Comparison of ENCODE assay signal across 1 cellular context in the genomic region with DNA sequence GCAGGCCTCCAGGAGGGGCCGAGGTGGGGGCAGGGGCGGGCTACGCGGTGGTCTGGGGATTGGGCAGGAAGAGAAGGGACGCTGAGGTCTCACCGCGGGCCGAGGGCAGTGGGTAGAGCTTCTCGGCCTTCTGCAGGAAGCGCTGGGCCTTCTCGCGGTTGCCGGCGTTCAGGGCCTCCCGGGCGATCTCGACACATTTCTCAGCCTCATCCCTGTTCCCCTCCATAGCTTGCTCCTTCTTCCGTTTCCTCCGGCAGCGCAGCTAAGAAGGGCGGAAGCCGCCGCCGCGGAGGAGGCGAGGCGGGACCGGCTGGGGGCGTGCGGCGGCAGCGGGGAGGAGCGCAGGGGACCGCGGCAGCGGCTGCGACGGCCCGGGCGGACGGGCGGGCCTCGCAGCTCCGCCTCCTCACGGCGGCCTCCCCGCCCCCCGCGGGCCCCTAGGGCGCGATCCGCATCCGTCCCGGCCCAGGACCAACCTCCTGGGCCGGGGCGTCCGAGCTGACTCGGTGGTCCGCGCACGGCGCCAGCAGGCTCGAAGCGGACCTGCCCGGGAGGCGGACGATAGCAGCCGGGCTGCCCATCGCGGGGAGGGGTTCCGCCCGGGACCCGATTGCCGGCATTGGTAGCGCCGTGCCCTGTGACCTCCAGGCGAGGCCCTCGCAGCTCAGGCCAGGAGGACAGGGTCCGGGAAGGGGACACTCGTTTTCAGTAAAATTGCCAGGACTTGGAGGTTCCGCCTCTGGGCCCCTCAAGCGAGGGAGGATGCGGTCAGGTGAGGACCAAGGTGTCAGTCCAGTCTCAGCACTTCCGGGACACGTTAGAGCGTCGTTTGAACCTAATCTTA.
A peak's percentile ranks its signal among the peaks of the same experiment; 100 is the strongest.
TF ChIP-seq lines count a peak whose summit lies in the region.

A gene (minus strand): TSS at position 273 of the 844 bp plus-strand sequence. CDS start 47 bp downstream, at position 226.

TF ChIP-seq in K562, 482 proteins besides CTCF, POLR2A, EP300 and RAD21 (continued from another document and continues in another):
- TF ChIP-seq, protein P1, sequence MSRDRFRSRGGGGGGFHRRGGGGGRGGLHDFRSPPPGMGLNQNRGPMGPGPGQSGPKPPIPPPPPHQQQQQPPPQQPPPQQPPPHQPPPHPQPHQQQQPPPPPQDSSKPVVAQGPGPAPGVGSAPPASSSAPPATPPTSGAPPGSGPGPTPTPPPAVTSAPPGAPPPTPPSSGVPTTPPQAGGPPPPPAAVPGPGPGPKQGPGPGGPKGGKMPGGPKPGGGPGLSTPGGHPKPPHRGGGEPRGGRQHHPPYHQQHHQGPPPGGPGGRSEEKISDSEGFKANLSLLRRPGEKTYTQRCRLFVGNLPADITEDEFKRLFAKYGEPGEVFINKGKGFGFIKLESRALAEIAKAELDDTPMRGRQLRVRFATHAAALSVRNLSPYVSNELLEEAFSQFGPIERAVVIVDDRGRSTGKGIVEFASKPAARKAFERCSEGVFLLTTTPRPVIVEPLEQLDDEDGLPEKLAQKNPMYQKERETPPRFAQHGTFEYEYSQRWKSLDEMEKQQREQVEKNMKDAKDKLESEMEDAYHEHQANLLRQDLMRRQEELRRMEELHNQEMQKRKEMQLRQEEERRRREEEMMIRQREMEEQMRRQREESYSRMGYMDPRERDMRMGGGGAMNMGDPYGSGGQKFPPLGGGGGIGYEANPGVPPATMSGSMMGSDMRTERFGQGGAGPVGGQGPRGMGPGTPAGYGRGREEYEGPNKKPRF (IDR thresholded peaks at IDR 0.05; ENCODE audit: low read depth, low read length): no peak
- no peak for TF ChIP-seq SAFB (IDR thresholded peaks at IDR 0.05; ENCODE audit: borderline replicate concordance, low read depth, low read length)
- no peak for TF ChIP-seq ZC3H4 (CRISPR knock-in tag; IDR thresholded peaks at IDR 0.05; ENCODE audit: borderline replicate concordance)
- TF ChIP-seq ZNF780A (CRISPR knock-in tag; IDR thresholded peaks at IDR 0.05): peak; percentile 65; the same call in 1 of the 2 replicates
- no peak for TF ChIP-seq SMARCB1 (IDR thresholded peaks at IDR 0.05; ENCODE audit: insufficient read length, low read depth)
- no peak for TF ChIP-seq ZBTB1 (CRISPR knock-in tag; IDR thresholded peaks at IDR 0.05; ENCODE audit: borderline replicate concordance, low read depth)
- no peak for TF ChIP-seq RAD51 (IDR thresholded peaks at IDR 0.05; ENCODE audit: borderline replicate concordance, low read depth)
- TF ChIP-seq CHCHD3 (CRISPR knock-in tag; IDR thresholded peaks at IDR 0.05): no peak
- TF ChIP-seq MCM2 (IDR thresholded peaks at IDR 0.05; ENCODE audit: low read depth): no peak
- TF ChIP-seq MXI1 (IDR thresholded peaks at IDR 0.05; ENCODE audit: low read depth, low read length): no peak
- no peak for TF ChIP-seq ZNF79 (CRISPR knock-in tag; IDR thresholded peaks at IDR 0.05; ENCODE audit: low read depth)
- TF ChIP-seq TAL1 (IDR thresholded peaks at IDR 0.05): no peak
- no peak for TF ChIP-seq BCL6 (CRISPR knock-in tag; IDR thresholded peaks at IDR 0.05)
- TF ChIP-seq ZNF184 (CRISPR knock-in tag; IDR thresholded peaks at IDR 0.05): no peak
- no peak for TF ChIP-seq ZNF561 (CRISPR knock-in tag; conservative IDR thresholded peaks at IDR 0.05)
- TF ChIP-seq, protein P2, sequence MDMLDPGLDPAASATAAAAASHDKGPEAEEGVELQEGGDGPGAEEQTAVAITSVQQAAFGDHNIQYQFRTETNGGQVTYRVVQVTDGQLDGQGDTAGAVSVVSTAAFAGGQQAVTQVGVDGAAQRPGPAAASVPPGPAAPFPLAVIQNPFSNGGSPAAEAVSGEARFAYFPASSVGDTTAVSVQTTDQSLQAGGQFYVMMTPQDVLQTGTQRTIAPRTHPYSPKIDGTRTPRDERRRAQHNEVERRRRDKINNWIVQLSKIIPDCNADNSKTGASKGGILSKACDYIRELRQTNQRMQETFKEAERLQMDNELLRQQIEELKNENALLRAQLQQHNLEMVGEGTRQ (CRISPR knock-in tag; IDR thresholded peaks at IDR 0.05): 0 out of 2 replicates have a peak, but pooled peaks have one; percentile 4
- peak; percentile 51; the same call in 1 of the 2 replicates for TF ChIP-seq KLF1 (tag; IDR thresholded peaks at IDR 0.05)
- TF ChIP-seq POLR2AphosphoS2 (IDR thresholded peaks at IDR 0.05; ENCODE audit: low read length): peak; percentile 97
- no peak for TF ChIP-seq CSDE1 (IDR thresholded peaks at IDR 0.05)
- TF ChIP-seq, protein P3, sequence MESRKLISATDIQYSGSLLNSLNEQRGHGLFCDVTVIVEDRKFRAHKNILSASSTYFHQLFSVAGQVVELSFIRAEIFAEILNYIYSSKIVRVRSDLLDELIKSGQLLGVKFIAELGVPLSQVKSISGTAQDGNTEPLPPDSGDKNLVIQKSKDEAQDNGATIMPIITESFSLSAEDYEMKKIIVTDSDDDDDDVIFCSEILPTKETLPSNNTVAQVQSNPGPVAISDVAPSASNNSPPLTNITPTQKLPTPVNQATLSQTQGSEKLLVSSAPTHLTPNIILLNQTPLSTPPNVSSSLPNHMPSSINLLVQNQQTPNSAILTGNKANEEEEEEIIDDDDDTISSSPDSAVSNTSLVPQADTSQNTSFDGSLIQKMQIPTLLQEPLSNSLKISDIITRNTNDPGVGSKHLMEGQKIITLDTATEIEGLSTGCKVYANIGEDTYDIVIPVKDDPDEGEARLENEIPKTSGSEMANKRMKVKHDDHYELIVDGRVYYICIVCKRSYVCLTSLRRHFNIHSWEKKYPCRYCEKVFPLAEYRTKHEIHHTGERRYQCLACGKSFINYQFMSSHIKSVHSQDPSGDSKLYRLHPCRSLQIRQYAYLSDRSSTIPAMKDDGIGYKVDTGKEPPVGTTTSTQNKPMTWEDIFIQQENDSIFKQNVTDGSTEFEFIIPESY (CRISPR knock-in tag; IDR thresholded peaks at IDR 0.05): no peak; the same call in 1 of the 2 replicates
- no peak for TF ChIP-seq NFYB (IDR thresholded peaks at IDR 0.05; ENCODE audit: extremely low read depth, insufficient read length)
- TF ChIP-seq, protein P4, sequence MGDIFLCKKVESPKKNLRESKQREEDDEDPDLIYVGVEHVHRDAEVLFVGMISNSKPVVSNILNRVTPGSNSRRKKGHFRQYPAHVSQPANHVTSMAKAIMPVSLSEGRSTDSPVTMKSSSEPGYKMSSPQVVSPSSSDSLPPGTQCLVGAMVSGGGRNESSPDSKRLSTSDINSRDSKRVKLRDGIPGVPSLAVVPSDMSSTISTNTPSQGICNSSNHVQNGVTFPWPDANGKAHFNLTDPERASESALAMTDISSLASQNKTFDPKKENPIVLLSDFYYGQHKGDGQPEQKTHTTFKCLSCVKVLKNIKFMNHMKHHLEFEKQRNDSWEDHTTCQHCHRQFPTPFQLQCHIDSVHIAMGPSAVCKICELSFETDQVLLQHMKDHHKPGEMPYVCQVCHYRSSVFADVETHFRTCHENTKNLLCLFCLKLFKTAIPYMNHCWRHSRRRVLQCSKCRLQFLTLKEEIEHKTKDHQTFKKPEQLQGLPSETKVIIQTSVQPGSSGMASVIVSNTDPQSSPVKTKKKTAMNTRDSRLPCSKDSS (IDR thresholded peaks at IDR 0.05; ENCODE audit: low read depth, partially characterized antibody): no peak
- no peak for TF ChIP-seq KDM1A (IDR thresholded peaks at IDR 0.05)
- TF ChIP-seq IFI16 (CRISPR knock-in tag; IDR thresholded peaks at IDR 0.05): no peak
- no peak for TF ChIP-seq ZC3H11A (IDR thresholded peaks at IDR 0.05; ENCODE audit: low read depth, low read length)
- TF ChIP-seq, protein P5, sequence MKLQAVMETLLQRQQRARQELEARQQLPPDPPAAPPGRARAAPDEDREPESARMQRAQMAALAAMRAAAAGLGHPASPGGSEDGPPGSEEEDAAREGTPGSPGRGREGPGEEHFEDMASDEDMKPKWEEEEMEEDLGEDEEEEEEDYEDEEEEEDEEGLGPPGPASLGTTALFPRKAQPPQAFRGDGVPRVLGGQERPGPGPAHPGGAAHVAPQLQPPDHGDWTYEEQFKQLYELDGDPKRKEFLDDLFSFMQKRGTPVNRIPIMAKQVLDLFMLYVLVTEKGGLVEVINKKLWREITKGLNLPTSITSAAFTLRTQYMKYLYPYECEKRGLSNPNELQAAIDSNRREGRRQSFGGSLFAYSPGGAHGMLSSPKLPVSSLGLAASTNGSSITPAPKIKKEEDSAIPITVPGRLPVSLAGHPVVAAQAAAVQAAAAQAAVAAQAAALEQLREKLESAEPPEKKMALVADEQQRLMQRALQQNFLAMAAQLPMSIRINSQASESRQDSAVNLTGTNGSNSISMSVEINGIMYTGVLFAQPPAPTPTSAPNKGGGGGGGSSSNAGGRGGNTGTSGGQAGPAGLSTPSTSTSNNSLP (IDR thresholded peaks at IDR 0.05; ENCODE audit: borderline replicate concordance, low read depth, low read length): no peak
- TF ChIP-seq SOX6 (IDR thresholded peaks at IDR 0.05): 0 out of 2 replicates have a peak, but pooled peaks have one; percentile 9
- TF ChIP-seq NBN (IDR thresholded peaks at IDR 0.05; ENCODE audit: low read depth): no peak
- no peak for TF ChIP-seq ZC3H8 (IDR thresholded peaks at IDR 0.05)
- TF ChIP-seq MEIS2 (IDR thresholded peaks at IDR 0.05; ENCODE audit: partially characterized antibody): no peak
- TF ChIP-seq BDP1 (IDR thresholded peaks at IDR 0.05; ENCODE audit: insufficient read depth, insufficient read length): no peak
- no peak for TF ChIP-seq MCM7 (IDR thresholded peaks at IDR 0.05)
- TF ChIP-seq CREM (IDR thresholded peaks at IDR 0.05; ENCODE audit: low read depth): peak; percentile 43; the same call in 1 of the 2 replicates
- no peak for TF ChIP-seq ZNF274 (IDR thresholded peaks at IDR 0.05; ENCODE audit: borderline replicate concordance, low read depth, low read length)
- TF ChIP-seq, protein P6, sequence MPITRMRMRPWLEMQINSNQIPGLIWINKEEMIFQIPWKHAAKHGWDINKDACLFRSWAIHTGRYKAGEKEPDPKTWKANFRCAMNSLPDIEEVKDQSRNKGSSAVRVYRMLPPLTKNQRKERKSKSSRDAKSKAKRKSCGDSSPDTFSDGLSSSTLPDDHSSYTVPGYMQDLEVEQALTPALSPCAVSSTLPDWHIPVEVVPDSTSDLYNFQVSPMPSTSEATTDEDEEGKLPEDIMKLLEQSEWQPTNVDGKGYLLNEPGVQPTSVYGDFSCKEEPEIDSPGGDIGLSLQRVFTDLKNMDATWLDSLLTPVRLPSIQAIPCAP (CRISPR knock-in tag; IDR thresholded peaks at IDR 0.05; ENCODE audit: borderline replicate concordance): no peak
- TF ChIP-seq ZNF143 (CRISPR knock-in tag; IDR thresholded peaks at IDR 0.05): no peak
- no peak for TF ChIP-seq ZBTB8A (IDR thresholded peaks at IDR 0.05; ENCODE audit: partially characterized antibody)
- TF ChIP-seq ZBTB17 (CRISPR knock-in tag; IDR thresholded peaks at IDR 0.05): peak; percentile 84; the same call in 1 of the 2 replicates
- no peak for TF ChIP-seq NFE2 (IDR thresholded peaks at IDR 0.05; ENCODE audit: low read depth)
- TF ChIP-seq NEUROD1 (IDR thresholded peaks at IDR 0.05; ENCODE audit: borderline replicate concordance, low read depth, low read length, partially characterized antibody): no peak
- TF ChIP-seq ZFP36 (IDR thresholded peaks at IDR 0.05; ENCODE audit: low read depth, low read length, partially characterized antibody): no peak
- TF ChIP-seq SAFB2 (IDR thresholded peaks at IDR 0.05; ENCODE audit: borderline replicate concordance, low read depth, low read length, severe bottlenecking): no peak
- no peak for TF ChIP-seq SREBF1 (IDR thresholded peaks at IDR 0.05; ENCODE audit: borderline replicate concordance, low read depth, low read length)
- no peak for TF ChIP-seq ATF1 (CRISPR knock-in tag; IDR thresholded peaks at IDR 0.05)
- TF ChIP-seq ATF1 (tag; IDR thresholded peaks at IDR 0.05): peak; percentile 56
- TF ChIP-seq, protein P7, sequence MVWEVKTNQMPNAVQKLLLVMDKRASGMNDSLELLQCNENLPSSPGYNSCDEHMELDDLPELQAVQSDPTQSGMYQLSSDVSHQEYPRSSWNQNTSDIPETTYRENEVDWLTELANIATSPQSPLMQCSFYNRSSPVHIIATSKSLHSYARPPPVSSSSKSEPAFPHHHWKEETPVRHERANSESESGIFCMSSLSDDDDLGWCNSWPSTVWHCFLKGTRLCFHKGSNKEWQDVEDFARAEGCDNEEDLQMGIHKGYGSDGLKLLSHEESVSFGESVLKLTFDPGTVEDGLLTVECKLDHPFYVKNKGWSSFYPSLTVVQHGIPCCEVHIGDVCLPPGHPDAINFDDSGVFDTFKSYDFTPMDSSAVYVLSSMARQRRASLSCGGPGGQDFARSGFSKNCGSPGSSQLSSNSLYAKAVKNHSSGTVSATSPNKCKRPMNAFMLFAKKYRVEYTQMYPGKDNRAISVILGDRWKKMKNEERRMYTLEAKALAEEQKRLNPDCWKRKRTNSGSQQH (CRISPR knock-in tag; IDR thresholded peaks at IDR 0.05): peak; percentile 94; the same call in 1 of the 2 replicates
- TF ChIP-seq MTF1 (CRISPR knock-in tag; IDR thresholded peaks at IDR 0.05; ENCODE audit: borderline replicate concordance): no peak
- no peak for TF ChIP-seq TRIM28 (IDR thresholded peaks at IDR 0.05)
- TF ChIP-seq, protein P8, sequence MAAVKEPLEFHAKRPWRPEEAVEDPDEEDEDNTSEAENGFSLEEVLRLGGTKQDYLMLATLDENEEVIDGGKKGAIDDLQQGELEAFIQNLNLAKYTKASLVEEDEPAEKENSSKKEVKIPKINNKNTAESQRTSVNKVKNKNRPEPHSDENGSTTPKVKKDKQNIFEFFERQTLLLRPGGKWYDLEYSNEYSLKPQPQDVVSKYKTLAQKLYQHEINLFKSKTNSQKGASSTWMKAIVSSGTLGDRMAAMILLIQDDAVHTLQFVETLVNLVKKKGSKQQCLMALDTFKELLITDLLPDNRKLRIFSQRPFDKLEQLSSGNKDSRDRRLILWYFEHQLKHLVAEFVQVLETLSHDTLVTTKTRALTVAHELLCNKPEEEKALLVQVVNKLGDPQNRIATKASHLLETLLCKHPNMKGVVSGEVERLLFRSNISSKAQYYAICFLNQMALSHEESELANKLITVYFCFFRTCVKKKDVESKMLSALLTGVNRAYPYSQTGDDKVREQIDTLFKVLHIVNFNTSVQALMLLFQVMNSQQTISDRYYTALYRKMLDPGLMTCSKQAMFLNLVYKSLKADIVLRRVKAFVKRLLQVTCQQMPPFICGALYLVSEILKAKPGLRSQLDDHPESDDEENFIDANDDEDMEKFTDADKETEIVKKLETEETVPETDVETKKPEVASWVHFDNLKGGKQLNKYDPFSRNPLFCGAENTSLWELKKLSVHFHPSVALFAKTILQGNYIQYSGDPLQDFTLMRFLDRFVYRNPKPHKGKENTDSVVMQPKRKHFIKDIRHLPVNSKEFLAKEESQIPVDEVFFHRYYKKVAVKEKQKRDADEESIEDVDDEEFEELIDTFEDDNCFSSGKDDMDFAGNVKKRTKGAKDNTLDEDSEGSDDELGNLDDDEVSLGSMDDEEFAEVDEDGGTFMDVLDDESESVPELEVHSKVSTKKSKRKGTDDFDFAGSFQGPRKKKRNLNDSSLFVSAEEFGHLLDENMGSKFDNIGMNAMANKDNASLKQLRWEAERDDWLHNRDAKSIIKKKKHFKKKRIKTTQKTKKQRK (IDR thresholded peaks at IDR 0.05; ENCODE audit: borderline replicate concordance, low read depth, low read length): no peak
- TF ChIP-seq PRPF4 (IDR thresholded peaks at IDR 0.05; ENCODE audit: insufficient read depth, low read depth, low read length, poor library complexity, severe bottlenecking): no peak
- TF ChIP-seq, protein P9, sequence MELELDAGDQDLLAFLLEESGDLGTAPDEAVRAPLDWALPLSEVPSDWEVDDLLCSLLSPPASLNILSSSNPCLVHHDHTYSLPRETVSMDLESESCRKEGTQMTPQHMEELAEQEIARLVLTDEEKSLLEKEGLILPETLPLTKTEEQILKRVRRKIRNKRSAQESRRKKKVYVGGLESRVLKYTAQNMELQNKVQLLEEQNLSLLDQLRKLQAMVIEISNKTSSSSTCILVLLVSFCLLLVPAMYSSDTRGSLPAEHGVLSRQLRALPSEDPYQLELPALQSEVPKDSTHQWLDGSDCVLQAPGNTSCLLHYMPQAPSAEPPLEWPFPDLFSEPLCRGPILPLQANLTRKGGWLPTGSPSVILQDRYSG (tag; conservative IDR thresholded peaks at IDR 0.05; ENCODE audit: low read depth): no peak
- no peak for TF ChIP-seq ATF7 (IDR thresholded peaks at IDR 0.05)
